ENCODE assay signal across 16 cellular contexts in genomic region chr12:1099158-1099557, GRCh38.
DNase-seq lines count a peak whose midpoint lies in the region; ATAC-seq and TF ChIP-seq lines count a peak whose summit lies in the region.
"Had no signal": no experiment of that assay in that cellular context is flagged by ENCODE, and none has a peak within 500 bp of the region (broad histone marks: within the 10 kb centered on the region; RNA-seq: fewer than 3 reads in every experiment).

No MANE protein-coding gene starts in this region.

- H3K4me3 Mint-ChIP-seq in activated CD8-positive, alpha-beta memory T cell treated with anti-CD3 and anti-CD28 coated beads, Interleukin-2, amount 10 ng/mL, durations not matched to agents 7 days and 5 days: no peak overlapping the region
- H3K4me3 Mint-ChIP-seq in T-helper 2 cell treated with Interferon-gamma antibody and Interleukin-4, amounts not matched to agents 5 μg/mL and 100 μg/mL, for 36 hours: no peak overlapping the region
- H3K4me3 Mint-ChIP-seq: activated naive CD8-positive, alpha-beta T cell treated with anti-CD3 and anti-CD28 coated beads, Interleukin-2, amount 10 ng/mL, durations not matched to agents 7 days and 5 days; CD8-positive, alpha-beta T cell had no signal

- H3K36me3 Mint-ChIP-seq in activated CD8-positive, alpha-beta memory T cell treated with anti-CD3 and anti-CD28 coated beads, Interleukin-2, amount 10 ng/mL, durations not matched to agents 7 days and 5 days: no peaks in the 10 kb centered on the region
- H3K36me3 Mint-ChIP-seq in T-helper 2 cell treated with Interferon-gamma antibody and Interleukin-4, amounts not matched to agents 5 μg/mL and 100 μg/mL, for 36 hours (ENCODE audit: low read depth): no peaks in the 10 kb centered on the region

- no peak for TF ChIP-seq CTCF in tibial artery (IDR thresholded peaks at IDR 0.05)
- TF ChIP-seq CTCF in vagina (IDR thresholded peaks at IDR 0.05): no peak

- H3K36me3 ChIP-seq in tibial artery (no peaks in the 10 kb centered on the region), vagina (no peaks in the 10 kb centered on the region)
- H3K36me3 ChIP-seq: HAP-1, left lung, right lobe of liver had no signal

- H3K27me3 Mint-ChIP-seq in activated CD8-positive, alpha-beta memory T cell treated with anti-CD3 and anti-CD28 coated beads, Interleukin-2, amount 10 ng/mL, durations not matched to agents 7 days and 5 days: no peaks in the 10 kb centered on the region
- H3K27me3 Mint-ChIP-seq in T-helper 2 cell treated with Interferon-gamma antibody and Interleukin-4, amounts not matched to agents 5 μg/mL and 100 μg/mL, for 36 hours (ENCODE audit: low read depth): no peaks in the 10 kb centered on the region
- H3K27me3 Mint-ChIP-seq: activated naive CD8-positive, alpha-beta T cell treated with anti-CD3 and anti-CD28 coated beads, Interleukin-2, amount 10 ng/mL, durations not matched to agents 7 days and 5 days had no signal

- no peak for TF ChIP-seq POLR2A in vagina (IDR thresholded peaks at IDR 0.05)

- H3K27ac ChIP-seq in tibial artery (no peak overlapping the region), vagina (no peak overlapping the region)
- H3K27ac ChIP-seq: left lung, right lobe of liver had no signal

- ATAC-seq in activated CD8-positive, alpha-beta memory T cell treated with anti-CD3 and anti-CD28 coated beads, Interleukin-2, amount 10 ng/mL, durations not matched to agents 7 days and 5 days: peak; percentile 57
- ATAC-seq in GM21390 (IDR thresholded peaks at IDR 0.05; ENCODE audit: unreplicated experiment): peak; percentile 61
- ATAC-seq: CD8-positive, alpha-beta T cell; K562; left lung; Right ventricle myocardium inferior had no signal

- intact Hi-C loops in tibial artery (cut with DNase I; ENCODE audit: low total_unique reads): loop anchor here (10.0 kb wide), 2 partner anchors 104 to 514 kb away; partner anchors contain the start of gene ERC1
- intact Hi-C loops in vagina (cut with DNase I): no loop called here

- peaks cover 24% of the 10 kb centered on the region for H3K4me1 Mint-ChIP-seq in activated CD8-positive, alpha-beta memory T cell treated with anti-CD3 and anti-CD28 coated beads, Interleukin-2, amount 10 ng/mL, durations not matched to agents 7 days and 5 days
- H3K4me1 Mint-ChIP-seq in T-helper 2 cell treated with Interferon-gamma antibody and Interleukin-4, amounts not matched to agents 5 μg/mL and 100 μg/mL, for 36 hours (ENCODE audit: low read depth): peaks cover 18% of the 10 kb centered on the region

- H3K27me3 ChIP-seq in tibial artery (no peaks in the 10 kb centered on the region), vagina (no peaks in the 10 kb centered on the region)
- H3K27me3 ChIP-seq: left lung, right lobe of liver had no signal

- no peak overlapping the region for H3K27ac Mint-ChIP-seq in activated CD8-positive, alpha-beta memory T cell treated with anti-CD3 and anti-CD28 coated beads, Interleukin-2, amount 10 ng/mL, durations not matched to agents 7 days and 5 days
- H3K27ac Mint-ChIP-seq in T-helper 2 cell treated with Interferon-gamma antibody and Interleukin-4, amounts not matched to agents 5 μg/mL and 100 μg/mL, for 36 hours: no peak overlapping the region
- H3K27ac Mint-ChIP-seq: activated naive CD8-positive, alpha-beta T cell treated with anti-CD3 and anti-CD28 coated beads, Interleukin-2, amount 10 ng/mL, durations not matched to agents 7 days and 5 days; CD8-positive, alpha-beta T cell had no signal

- H3K4me1 ChIP-seq in tibial artery (peaks cover 0 to 5% (median 0%) of the 10 kb centered on the region in 4 donors), vagina (no peaks in the 10 kb centered on the region)
- H3K4me1 ChIP-seq: left lung, right lobe of liver had no signal

- CTCF ChIA-PET in activated CD8-positive, alpha-beta memory T cell treated with anti-CD3 and anti-CD28 coated beads, Interleukin-2, amount 10 ng/mL, durations not matched to agents 7 days and 5 days (lab: Charles Lee): no interaction called here

- no peak overlapping the region for H3K4me3 ChIP-seq in tibial artery
- H3K4me3 ChIP-seq in vagina: no peak overlapping the region
- H3K4me3 ChIP-seq: HAP-1, K562, left lung, right lobe of liver had no signal

- H3K9me3 ChIP-seq in tibial artery (no peaks in the 10 kb centered on the region), vagina (no peaks in the 10 kb centered on the region)
- H3K9me3 ChIP-seq: HAP-1, left lung, right lobe of liver had no signal

- DNase-seq in activated CD8-positive, alpha-beta memory T cell treated with anti-CD3 and anti-CD28 coated beads, Interleukin-2, amount 10 ng/mL, durations not matched to agents 7 days and 5 days: no peak
- DNase-seq in activated CD8-positive, alpha-beta memory T cell treated with anti-CD3 and anti-CD28 coated beads for 24 hours: no peak
- DNase-seq in T-helper 2 cell treated with Interferon-gamma antibody and Interleukin-4, amounts not matched to agents 5 μg/mL and 100 μg/mL, for 36 hours (ENCODE audit: low spot score): peak; percentile 29
- DNase-seq in stimulated activated CD4-positive, alpha-beta T cell treated with anti-CD3 and anti-CD28 coated beads, TNF-alpha, amount 100 ng/mL, for 48 hours (ENCODE audit: low read depth in 3 of 3): peak in 2 of 3 donors; percentile 24 to 37
- DNase-seq in tibial artery: no peak
- DNase-seq in superior temporal gyrus (ENCODE audit: extremely low spot score): no peak
- no peak for DNase-seq in vagina (ENCODE audit: extremely low spot score in 2 of 2)
- DNase-seq: activated naive CD8-positive, alpha-beta T cell treated with anti-CD3 and anti-CD28 coated beads, Interleukin-2, amount 10 ng/mL, durations not matched to agents 7 days and 5 days; CD8-positive, alpha-beta T cell; central memory CD4-positive, alpha-beta T cell; right lobe of liver had no signal

- no peaks in the 10 kb centered on the region for H3K9me3 Mint-ChIP-seq in activated CD8-positive, alpha-beta memory T cell treated with anti-CD3 and anti-CD28 coated beads, Interleukin-2, amount 10 ng/mL, durations not matched to agents 7 days and 5 days (ENCODE audit: low read depth)
- no peaks in the 10 kb centered on the region for H3K9me3 Mint-ChIP-seq in T-helper 2 cell treated with Interferon-gamma antibody and Interleukin-4, amounts not matched to agents 5 μg/mL and 100 μg/mL, for 36 hours
- H3K9me3 Mint-ChIP-seq: activated naive CD8-positive, alpha-beta T cell treated with anti-CD3 and anti-CD28 coated beads, Interleukin-2, amount 10 ng/mL, durations not matched to agents 7 days and 5 days; CD8-positive, alpha-beta T cell had no signal

Comparison
In these comparisons a context has a peak if more than half of its experiments do, and no peak if none do; other contexts are left out.
1. DNase-seq: peak in T-helper 2 cell treated with Interferon-gamma antibody and Interleukin-4, amounts not matched to agents 5 μg/mL and 100 μg/mL, for 36 hours (single experiment) and stimulated activated CD4-positive, alpha-beta T cell treated with anti-CD3 and anti-CD28 coated beads, TNF-alpha, amount 100 ng/mL, for 48 hours (2 of 3); none in activated CD8-positive, alpha-beta memory T cell treated with anti-CD3 and anti-CD28 coated beads, Interleukin-2, amount 10 ng/mL, durations not matched to agents 7 days and 5 days (single experiment), activated CD8-positive, alpha-beta memory T cell treated with anti-CD3 and anti-CD28 coated beads for 24 hours (single experiment), tibial artery (0 of 2), superior temporal gyrus (single experiment) and vagina (0 of 2).